ENCODE assay signal across 1 cellular context in genomic region chr15:57692709-57693108, GRCh38.
TF ChIP-seq lines count a peak whose summit lies in the region.

No MANE protein-coding gene starts in this region.

TF ChIP-seq in endothelial cell of umbilical vein, 7 proteins besides CTCF, POLR2A, EP300 and RAD21 (continued from another document):
- no peak for TF ChIP-seq MAX (IDR thresholded peaks at IDR 0.05; ENCODE audit: insufficient read depth, insufficient read length)
